In genomic region chr22:38088723-38089473, GRCh38 we compare ENCODE assay signal across 16 cellular contexts. TPM values are rescaled to one million over a fixed set of nuclear protein-coding genes. Genes with fewer than 3 reads are reported as not detected.
A peak's percentile ranks its signal among the peaks of the same experiment; 100 is the strongest.
DNase-seq lines count a peak whose midpoint lies in the region; ATAC-seq and TF ChIP-seq lines count a peak whose summit lies in the region.
"Had no signal": no experiment of that assay in that cellular context is flagged by ENCODE, and none has a peak within 500 bp of the region (broad histone marks: within the 10 kb centered on the region; RNA-seq: fewer than 3 reads in every experiment).

No MANE protein-coding gene starts in this region.

- H3K4me1 Mint-ChIP-seq in activated naive CD8-positive, alpha-beta T cell treated with anti-CD3 and anti-CD28 coated beads, Interleukin-2, amount 50 U/mL, for 24 hours, result no peaks in the 10 kb centered on the region

- TF ChIP-seq POLR2A in esophagus muscularis mucosa (IDR thresholded peaks at IDR 0.05; ENCODE audit: low read depth) (no peak), ovary (IDR thresholded peaks at IDR 0.05) (no peak)

- TF ChIP-seq EP300 in esophagus muscularis mucosa (IDR thresholded peaks at IDR 0.05) (no peak), ovary (IDR thresholded peaks at IDR 0.05) (no peak)

- POLR2A ChIA-PET in A673 (lab: Charles Lee; ENCODE audit: low non-redundant PET), result no interaction called here

- BruUV-seq in A673 (replicated peaks; lab: Mats Ljungman, UMichigan), result no TSS peak

- ATAC-seq in lower lobe of right lung, result peak in 1 of 2 donors; percentile 12
- no peak for ATAC-seq in activated naive CD8-positive, alpha-beta T cell treated with anti-CD3 and anti-CD28 coated beads, Interleukin-2, amount 50 U/mL, for 24 hours
- ATAC-seq: HepG2 had no signal

- WGBS in esophagus muscularis mucosa, result 7% methylated on average over 8 of the region's 80 CpGs
- WGBS in ovary, 3 donors, result 4 to 9% (median 8%) methylated on average over 22 to 78 of the region's 80 CpGs

- in situ Hi-C loops in HAP-1 (cut with MboI; ENCODE audit: low sequenced_read_pairs), result no loop called here

- H3K27me3 Mint-ChIP-seq in activated naive CD8-positive, alpha-beta T cell treated with anti-CD3 and anti-CD28 coated beads, Interleukin-2, amount 50 U/mL, for 24 hours, result peaks cover 10% of the 10 kb centered on the region

- H3K4me3 Mint-ChIP-seq in activated naive CD8-positive, alpha-beta T cell treated with anti-CD3 and anti-CD28 coated beads, Interleukin-2, amount 50 U/mL, for 24 hours, result no peak overlapping the region
- H3K4me3 Mint-ChIP-seq: activated naive CD8-positive, alpha-beta T cell had no signal

- H3K27ac ChIP-seq in A673 (ENCODE audit: low read depth, low read length, poor library complexity, severe bottlenecking), result no peak overlapping the region
- H3K27ac ChIP-seq in esophagus muscularis mucosa (replicated peaks in 1 of 4), result no peak overlapping the region
- H3K27ac ChIP-seq in lower lobe of right lung, result no peak overlapping the region
- no peak overlapping the region for H3K27ac ChIP-seq in ovary

- TF ChIP-seq CTCF in A673 (conservative IDR thresholded peaks at IDR 0.05; ENCODE audit: low read depth, low read length) (no peak), esophagus muscularis mucosa (IDR thresholded peaks at IDR 0.05) (no peak), lower lobe of right lung (IDR thresholded peaks at IDR 0.05) (no peak), ovary (IDR thresholded peaks at IDR 0.05) (no peak)

- H3K4me3 ChIP-seq in A673 (ENCODE audit: low read depth, low read length, poor library complexity, severe bottlenecking), result peak overlapping the region; percentile 29
- peak overlapping the region; percentile 79 for H3K4me3 ChIP-seq in MG63
- H3K4me3 ChIP-seq in esophagus muscularis mucosa, result peak overlapping the region; percentile 38 to 45 (median 42)
- peak overlapping the region; percentile 27 for H3K4me3 ChIP-seq in lower lobe of right lung
- no peak overlapping the region for H3K4me3 ChIP-seq in ovary
- H3K4me3 ChIP-seq in HAP-1, result no peak overlapping the region

- H3K4me1 ChIP-seq in A673 (ENCODE audit: insufficient read depth, low read length, poor library complexity, severe bottlenecking) (peaks cover 8% of the 10 kb centered on the region), esophagus muscularis mucosa (peaks cover 6 to 19% (median 14%) of the 10 kb centered on the region in 4 donors), lower lobe of right lung (no peaks in the 10 kb centered on the region), ovary (ENCODE audit: insufficient read depth) (peaks cover 1% of the 10 kb centered on the region), HAP-1 (peaks cover 7% of the 10 kb centered on the region)

- no peak overlapping the region for H3K27ac Mint-ChIP-seq in activated naive CD8-positive, alpha-beta T cell treated with anti-CD3 and anti-CD28 coated beads, Interleukin-2, amount 50 U/mL, for 24 hours
- H3K27ac Mint-ChIP-seq: activated naive CD8-positive, alpha-beta T cell had no signal

- H3K36me3 Mint-ChIP-seq in activated naive CD8-positive, alpha-beta T cell treated with anti-CD3 and anti-CD28 coated beads, Interleukin-2, amount 50 U/mL, for 24 hours (ENCODE audit: low read depth), result no peaks in the 10 kb centered on the region

- no peaks in the 10 kb centered on the region for H3K9me3 Mint-ChIP-seq in activated naive CD8-positive, alpha-beta T cell treated with anti-CD3 and anti-CD28 coated beads, Interleukin-2, amount 50 U/mL, for 24 hours

- intact Hi-C loops in A673 (cut with micrococcal nuclease; ENCODE audit: unreplicated experiment), result no loop called here
- intact Hi-C loops in esophagus muscularis mucosa (cut with DNase I), result no loop called here
- intact Hi-C loops in lower lobe of right lung (cut with DNase I), result no loop called here
- intact Hi-C loops in ovary (cut with DNase I), result no loop called here

- CTCF ChIA-PET in A673 (lab: Charles Lee), result no interaction called here

- peak; percentile 48 for DNase-seq in A673 (ENCODE audit: low spot score)
- peak; percentile 76 for DNase-seq in MG63
- no peak for DNase-seq in esophagus muscularis mucosa (ENCODE audit: extremely low spot score)
- DNase-seq in lower lobe of right lung, result no peak
- no peak for DNase-seq in ovary
- DNase-seq in activated naive CD8-positive, alpha-beta T cell treated with anti-CD3 and anti-CD28 coated beads, Interleukin-2, amount 50 U/mL, for 24 hours, result no peak
- DNase-seq in HAP-1 (ENCODE audit: low spot score in 2 of 2), result no peak
- DNase-seq in activated CD4-positive, CD25-positive, alpha-beta regulatory T cell treated with anti-CD3 and anti-CD28 coated beads, Interleukin-2, amount 50 U/mL, for 72 hours, result no peak
- DNase-seq: activated CD8-positive, alpha-beta memory T cell treated with anti-CD3 and anti-CD28 coated beads for 24 hours; AML-193; effector CD8-positive, alpha-beta T cell; NCI-H1930 had no signal

- no peaks in the 10 kb centered on the region for H3K9me3 ChIP-seq in A673 (ENCODE audit: low read depth, low read length, poor library complexity, severe bottlenecking)
- H3K9me3 ChIP-seq in MG63, result no peaks in the 10 kb centered on the region
- no peaks in the 10 kb centered on the region for H3K9me3 ChIP-seq in esophagus muscularis mucosa
- H3K9me3 ChIP-seq in lower lobe of right lung, result no peaks in the 10 kb centered on the region
- H3K9me3 ChIP-seq in ovary, result no peaks in the 10 kb centered on the region
- H3K9me3 ChIP-seq in HAP-1, result no peaks in the 10 kb centered on the region

- H3K27me3 ChIP-seq in A673 (replicated peaks; ENCODE audit: insufficient read depth, low read depth, low read length, poor library complexity), result no peaks in the 10 kb centered on the region
- no peaks in the 10 kb centered on the region for H3K27me3 ChIP-seq in MG63
- H3K27me3 ChIP-seq in esophagus muscularis mucosa, result peaks cover 0 to 42% (median 10%) of the 10 kb centered on the region in 4 donors
- H3K27me3 ChIP-seq in lower lobe of right lung (ENCODE audit: low read depth), result peaks cover 7% of the 10 kb centered on the region
- no peaks in the 10 kb centered on the region for H3K27me3 ChIP-seq in ovary
- H3K27me3 ChIP-seq in HAP-1 (ENCODE audit: low read depth), result no peaks in the 10 kb centered on the region

- H3K36me3 ChIP-seq in A673 (ENCODE audit: insufficient read depth, low read length, poor library complexity, severe bottlenecking) (no peaks in the 10 kb centered on the region), MG63 (peaks cover 4% of the 10 kb centered on the region; the same call in 1 of the 2 replicates), esophagus muscularis mucosa (peaks cover 0 to 14% (median 0%) of the 10 kb centered on the region in 4 donors), lower lobe of right lung (no peaks in the 10 kb centered on the region), ovary (no peaks in the 10 kb centered on the region), HAP-1 (replicated peaks) (no peaks in the 10 kb centered on the region)

RNA-seq across cellular contexts. Expression of gene SLC16A8, which starts 4.9 kb away (rescaled TPM):
- total RNA-seq in A673 (2021) (not detected in 2 replicates), esophagus muscularis mucosa (under 1 TPM in 3 of 4 donors, not detected in 1; 0.29 to 0.65 (median 0.33) TPM), lower lobe of right lung (0.24 TPM), ovary (under 1 TPM in 1 of 7 donors, not detected in 6; 0.52 TPM)
- not detected in 2 replicates for total RNA-seq in MG63 (2014; rRNA removed; shearing (Covaris generic); ENCODE audit: low replicate concordance)
- polyA plus RNA-seq in ovary, result under 1 TPM in 1 of 2 donors, not detected in 1; 0.39 TPM
- total RNA-seq: HepG2; T-helper 2 cell treated with Interferon-gamma antibody and Interleukin-4, amounts not matched to agents 100 ng/mL and 5 ng/mL, for 36 hours had no signal
- polyA plus RNA-seq: HepG2, neural cell had no signal

RNA-seq across cellular contexts. Expression of gene BAIAP2L2, which starts 21.6 kb away (rescaled TPM):
- total RNA-seq in A673 (2021) (1.6 and 2.5 TPM in 2 replicates), esophagus muscularis mucosa (1 to 10 TPM in 1 of 4 donors, under 1 TPM in 3; 0.13 to 1.1 (median 0.58) TPM), lower lobe of right lung (0.44 TPM), ovary (1 to 10 TPM in 3 of 7 donors, under 1 TPM in 4; 0.40 to 3.1 (median 0.69) TPM)
- total RNA-seq in MG63 (2014; rRNA removed; shearing (Covaris generic); ENCODE audit: low replicate concordance), result 20.4 and 63.3 TPM in 2 replicates
- 1 to 10 TPM in 1 of 2 donors, not detected in 1; 1.7 TPM for polyA plus RNA-seq in ovary

RNA-seq across cellular contexts. Expression of gene PICK1, which starts 31.7 kb away (rescaled TPM):
- total RNA-seq in A673 (2021), result 24.8 and 26.6 TPM in 2 replicates
- total RNA-seq in MG63 (2014; rRNA removed; shearing (Covaris generic); ENCODE audit: low replicate concordance), result 7.3 and 21.7 TPM in 2 replicates
- total RNA-seq in esophagus muscularis mucosa, result 10 to 100 TPM; 23.3 to 36.1 (median 31.1) TPM
- 35.4 TPM for total RNA-seq in lower lobe of right lung
- total RNA-seq in ovary, result 10 to 100 TPM; 26.0 to 47.7 (median 35.1) TPM
- 10 to 100 TPM; 18.0 to 33.3 TPM for polyA plus RNA-seq in ovary

Comparison
In these comparisons a context has a peak if more than half of its experiments do, and no peak if none do; other contexts are left out.
1. DNase-seq: peak in A673 (single experiment) and MG63 (single experiment); none in esophagus muscularis mucosa (single experiment), lower lobe of right lung (single experiment), ovary (0 of 5), activated naive CD8-positive, alpha-beta T cell treated with anti-CD3 and anti-CD28 coated beads, Interleukin-2, amount 50 U/mL, for 24 hours (single experiment), HAP-1 (0 of 2) and activated CD4-positive, CD25-positive, alpha-beta regulatory T cell treated with anti-CD3 and anti-CD28 coated beads, Interleukin-2, amount 50 U/mL, for 72 hours (single experiment).
2. H3K4me3 ChIP-seq: peak in A673 (single experiment), MG63 (single experiment), esophagus muscularis mucosa (4 of 4) and lower lobe of right lung (single experiment); none in ovary (single experiment) and HAP-1 (single experiment).